ENCODE assay signal across 13 cellular contexts in genomic region chr9:89353989-89354388, GRCh38. TPM values are rescaled to one million over a fixed set of nuclear protein-coding genes. Genes with fewer than 3 reads are reported as not detected.
DNase-seq lines count a peak whose midpoint lies in the region; ATAC-seq and TF ChIP-seq lines count a peak whose summit lies in the region.
"Had no signal": no experiment of that assay in that cellular context is flagged by ENCODE, and none has a peak within 500 bp of the region (broad histone marks: within the 10 kb centered on the region; RNA-seq: fewer than 3 reads in every experiment).

No MANE protein-coding gene starts in this region.

- H3K4me1 Mint-ChIP-seq in stimulated activated naive CD8-positive, alpha-beta T cell treated with anti-CD3 and anti-CD28 coated beads, Interleukin-15, amount 100 ng/mL, for 72 hours = peaks cover 45% of the 10 kb centered on the region
- H3K4me1 Mint-ChIP-seq in activated naive CD8-positive, alpha-beta T cell (ENCODE audit: low read depth) = peaks cover 33% of the 10 kb centered on the region
- H3K4me1 Mint-ChIP-seq: H9 had no signal

- no peak overlapping the region for H3K4me3 Mint-ChIP-seq in stimulated activated naive CD8-positive, alpha-beta T cell treated with anti-CD3 and anti-CD28 coated beads, Interleukin-15, amount 100 ng/mL, for 72 hours
- no peak overlapping the region for H3K4me3 Mint-ChIP-seq in activated naive CD8-positive, alpha-beta T cell
- H3K4me3 Mint-ChIP-seq: H9 had no signal

- CTCF ChIA-PET in GM10248 (lab: Yijun Ruan, JAX) = interaction anchor here (1.6 kb wide), 1 partner anchor 12 kb away, joined by 3 read pairs; no protein-coding TSS in a partner anchor

- POLR2A ChIA-PET in GM10248 (lab: Yijun Ruan, JAX) = no interaction called here

- no peak for TF ChIP-seq CTCF in GM10248 (IDR thresholded peaks at IDR 0.05; ENCODE audit: control extremely low read depth, extremely low read depth, low read depth, missing control alignments)

- peak overlapping the region in 1 of 2 donors; percentile 50 for H3K27ac Mint-ChIP-seq in stimulated activated naive CD8-positive, alpha-beta T cell treated with anti-CD3 and anti-CD28 coated beads, Interleukin-15, amount 100 ng/mL, for 72 hours
- H3K27ac Mint-ChIP-seq in activated naive CD8-positive, alpha-beta T cell = peak overlapping the region; percentile 46

- peaks cover 6% of the 10 kb centered on the region for H3K36me3 Mint-ChIP-seq in activated naive CD8-positive, alpha-beta T cell

- no peaks in the 10 kb centered on the region for H3K27me3 Mint-ChIP-seq in stimulated activated naive CD8-positive, alpha-beta T cell treated with anti-CD3 and anti-CD28 coated beads, Interleukin-15, amount 100 ng/mL, for 72 hours
- no peaks in the 10 kb centered on the region for H3K27me3 Mint-ChIP-seq in activated naive CD8-positive, alpha-beta T cell

- ATAC-seq in stimulated activated naive CD8-positive, alpha-beta T cell treated with anti-CD3 and anti-CD28 coated beads, Interleukin-15, Interleukin-2, amounts not matched to agents 100 U/mL and 50 U/mL, for 24 hours = peak; percentile 43
- no peak for ATAC-seq in stimulated activated naive CD8-positive, alpha-beta T cell treated with anti-CD3 and anti-CD28 coated beads, Interleukin-15, amount 100 ng/mL, for 72 hours
- no peak for ATAC-seq in left lobe of liver

- no peak for DNase-seq in stimulated activated naive CD8-positive, alpha-beta T cell treated with anti-CD3 and anti-CD28 coated beads, Interleukin-15, Interleukin-2, amounts not matched to agents 100 U/mL and 50 U/mL, for 24 hours
- no peak for DNase-seq in stimulated activated naive CD8-positive, alpha-beta T cell treated with anti-CD3 and anti-CD28 coated beads, Interleukin-15, amount 100 ng/mL, for 72 hours
- peak; percentile 34 for DNase-seq in medulla oblongata (ENCODE audit: extremely low spot score)
- no peak for DNase-seq in left lobe of liver (ENCODE audit: low spot score)
- DNase-seq in germinal center (ENCODE audit: low spot score) = no peak
- DNase-seq in GM10248 (ENCODE audit: extremely low spot score) = no peak
- DNase-seq: C1 segment of cervical spinal cord; H9; NCI-H146; NCI-H524 treated with DMSO at 0.1 percent for 48 hours; stimulated activated CD4-positive, alpha-beta T cell treated with anti-CD3 and anti-CD28 coated beads, Interleukin-2, amount 100 ng/mL, for 48 hours; tibial artery had no signal

- no peaks in the 10 kb centered on the region for H3K9me3 Mint-ChIP-seq in stimulated activated naive CD8-positive, alpha-beta T cell treated with anti-CD3 and anti-CD28 coated beads, Interleukin-15, amount 100 ng/mL, for 72 hours
- no peaks in the 10 kb centered on the region for H3K9me3 Mint-ChIP-seq in activated naive CD8-positive, alpha-beta T cell (ENCODE audit: low read depth)
- H3K9me3 Mint-ChIP-seq: H9 had no signal

RNA-seq across cellular contexts. Expression of gene SECISBP2, which starts 35.7 kb away (rescaled TPM):
- total RNA-seq in left lobe of liver = 19.1 TPM

RNA-seq across cellular contexts. Expression of gene CKS2, which starts 43.0 kb away (rescaled TPM):
- 4.4 TPM for total RNA-seq in left lobe of liver
